ENCODE assay signal across 1 cellular context in the genomic region with DNA sequence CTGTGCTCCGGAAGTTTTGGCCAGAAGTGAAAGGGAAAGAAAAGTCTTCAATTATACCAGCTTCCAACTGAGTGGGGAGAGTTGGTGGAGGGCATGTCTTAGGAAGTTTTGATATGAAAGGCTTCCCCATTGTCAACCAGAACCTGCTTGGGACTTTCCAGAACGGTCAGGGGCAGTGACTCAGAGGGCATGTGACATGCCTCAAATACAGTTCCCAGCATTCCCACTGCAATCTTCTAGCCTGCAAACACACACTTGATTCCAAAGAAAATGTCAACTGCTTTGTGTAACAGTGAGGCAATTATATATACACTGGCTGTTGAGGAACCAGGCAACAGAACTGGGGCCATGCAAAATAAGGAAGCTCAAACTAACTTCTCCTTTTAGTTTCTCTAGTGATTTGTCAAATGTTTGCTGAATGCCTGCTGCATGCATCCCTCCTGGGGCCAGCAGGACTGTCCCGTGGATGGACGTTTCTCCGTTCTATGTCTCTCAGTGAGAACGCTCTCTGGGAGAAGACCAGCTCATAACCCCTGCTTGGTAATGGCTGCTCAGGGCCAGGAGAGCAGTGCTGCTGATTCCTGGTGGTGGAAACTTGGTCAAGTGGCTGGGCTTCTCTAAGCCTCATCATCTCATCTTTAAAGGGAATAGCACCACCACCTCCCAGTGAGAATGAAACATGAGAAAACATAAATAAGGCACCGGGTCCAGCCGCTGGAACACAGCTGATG.
TF ChIP-seq lines count a peak whose summit lies in the region.

No MANE protein-coding gene starts in this region.

TF ChIP-seq in HEK293T, 16 proteins besides CTCF, POLR2A, EP300 and RAD21:
- TF ChIP-seq BHLHE40 (IDR thresholded peaks at IDR 0.05; ENCODE audit: borderline replicate concordance) (no peak), ARNT (IDR thresholded peaks at IDR 0.05) (no peak), SP1 (IDR thresholded peaks at IDR 0.05) (no peak), CTBP1 (IDR thresholded peaks at IDR 0.05; ENCODE audit: borderline replicate concordance) (no peak), NFRKB (IDR thresholded peaks at IDR 0.05) (no peak), TARDBP (IDR thresholded peaks at IDR 0.05) (no peak), ELF4 (IDR thresholded peaks at IDR 0.05) (no peak), ZNF384 (IDR thresholded peaks at IDR 0.05) (no peak), L3MBTL2 (conservative IDR thresholded peaks at IDR 0.05) (no peak), FOXA1 (IDR thresholded peaks at IDR 0.05) (no peak), HDGF (IDR thresholded peaks at IDR 0.05; ENCODE audit: borderline replicate concordance) (no peak), FOXK2 (IDR thresholded peaks at IDR 0.05) (no peak), FOXM1 (IDR thresholded peaks at IDR 0.05; ENCODE audit: borderline replicate concordance) (no peak), LEF1 (IDR thresholded peaks at IDR 0.05; ENCODE audit: borderline replicate concordance) (no peak), SUZ12 (IDR thresholded peaks at IDR 0.05) (no peak)
- TF ChIP-seq, protein P1, sequence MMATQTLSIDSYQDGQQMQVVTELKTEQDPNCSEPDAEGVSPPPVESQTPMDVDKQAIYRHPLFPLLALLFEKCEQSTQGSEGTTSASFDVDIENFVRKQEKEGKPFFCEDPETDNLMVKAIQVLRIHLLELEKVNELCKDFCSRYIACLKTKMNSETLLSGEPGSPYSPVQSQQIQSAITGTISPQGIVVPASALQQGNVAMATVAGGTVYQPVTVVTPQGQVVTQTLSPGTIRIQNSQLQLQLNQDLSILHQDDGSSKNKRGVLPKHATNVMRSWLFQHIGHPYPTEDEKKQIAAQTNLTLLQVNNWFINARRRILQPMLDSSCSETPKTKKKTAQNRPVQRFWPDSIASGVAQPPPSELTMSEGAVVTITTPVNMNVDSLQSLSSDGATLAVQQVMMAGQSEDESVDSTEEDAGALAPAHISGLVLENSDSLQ (IDR thresholded peaks at IDR 0.05) = no peak
TF ChIP-seq in HEK293T: peak in this region for 0.
